In the genomic region with DNA sequence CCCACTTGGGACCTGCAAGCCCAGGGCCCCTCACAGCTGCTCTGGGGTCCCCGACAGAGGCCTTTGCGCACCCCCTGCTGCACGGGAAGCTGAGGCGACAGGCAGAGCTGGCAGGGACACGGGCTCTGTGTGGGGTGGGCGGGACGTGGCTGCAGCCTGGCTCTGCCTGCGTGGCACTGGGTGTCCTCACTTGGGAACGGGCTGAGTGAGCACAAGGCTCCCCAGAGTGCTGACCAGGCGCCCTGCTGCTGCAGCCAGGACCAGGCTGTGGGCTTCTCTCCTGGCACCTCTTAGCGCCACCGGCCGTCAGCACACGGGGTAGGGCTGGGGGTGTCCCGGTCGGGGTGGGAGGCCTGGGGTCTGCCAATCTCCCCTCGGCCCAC, we compare ENCODE assay signal across 1 cellular context.
TF ChIP-seq lines count a peak whose summit lies in the region.

No MANE protein-coding gene starts in this region.

TF ChIP-seq in HepG2, 621 proteins besides CTCF, POLR2A, EP300 and RAD21:
- TF ChIP-seq, protein P1, sequence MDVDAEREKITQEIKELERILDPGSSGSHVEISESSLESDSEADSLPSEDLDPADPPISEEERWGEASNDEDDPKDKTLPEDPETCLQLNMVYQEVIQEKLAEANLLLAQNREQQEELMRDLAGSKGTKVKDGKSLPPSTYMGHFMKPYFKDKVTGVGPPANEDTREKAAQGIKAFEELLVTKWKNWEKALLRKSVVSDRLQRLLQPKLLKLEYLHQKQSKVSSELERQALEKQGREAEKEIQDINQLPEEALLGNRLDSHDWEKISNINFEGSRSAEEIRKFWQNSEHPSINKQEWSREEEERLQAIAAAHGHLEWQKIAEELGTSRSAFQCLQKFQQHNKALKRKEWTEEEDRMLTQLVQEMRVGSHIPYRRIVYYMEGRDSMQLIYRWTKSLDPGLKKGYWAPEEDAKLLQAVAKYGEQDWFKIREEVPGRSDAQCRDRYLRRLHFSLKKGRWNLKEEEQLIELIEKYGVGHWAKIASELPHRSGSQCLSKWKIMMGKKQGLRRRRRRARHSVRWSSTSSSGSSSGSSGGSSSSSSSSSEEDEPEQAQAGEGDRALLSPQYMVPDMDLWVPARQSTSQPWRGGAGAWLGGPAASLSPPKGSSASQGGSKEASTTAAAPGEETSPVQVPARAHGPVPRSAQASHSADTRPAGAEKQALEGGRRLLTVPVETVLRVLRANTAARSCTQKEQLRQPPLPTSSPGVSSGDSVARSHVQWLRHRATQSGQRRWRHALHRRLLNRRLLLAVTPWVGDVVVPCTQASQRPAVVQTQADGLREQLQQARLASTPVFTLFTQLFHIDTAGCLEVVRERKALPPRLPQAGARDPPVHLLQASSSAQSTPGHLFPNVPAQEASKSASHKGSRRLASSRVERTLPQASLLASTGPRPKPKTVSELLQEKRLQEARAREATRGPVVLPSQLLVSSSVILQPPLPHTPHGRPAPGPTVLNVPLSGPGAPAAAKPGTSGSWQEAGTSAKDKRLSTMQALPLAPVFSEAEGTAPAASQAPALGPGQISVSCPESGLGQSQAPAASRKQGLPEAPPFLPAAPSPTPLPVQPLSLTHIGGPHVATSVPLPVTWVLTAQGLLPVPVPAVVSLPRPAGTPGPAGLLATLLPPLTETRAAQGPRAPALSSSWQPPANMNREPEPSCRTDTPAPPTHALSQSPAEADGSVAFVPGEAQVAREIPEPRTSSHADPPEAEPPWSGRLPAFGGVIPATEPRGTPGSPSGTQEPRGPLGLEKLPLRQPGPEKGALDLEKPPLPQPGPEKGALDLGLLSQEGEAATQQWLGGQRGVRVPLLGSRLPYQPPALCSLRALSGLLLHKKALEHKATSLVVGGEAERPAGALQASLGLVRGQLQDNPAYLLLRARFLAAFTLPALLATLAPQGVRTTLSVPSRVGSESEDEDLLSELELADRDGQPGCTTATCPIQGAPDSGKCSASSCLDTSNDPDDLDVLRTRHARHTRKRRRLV (CRISPR knock-in tag; IDR thresholded peaks at IDR 0.05) = 0 out of 2 replicates have a peak, but pooled peaks have one; percentile 20
- TF ChIP-seq NR3C1 (CRISPR knock-in tag; IDR thresholded peaks at IDR 0.05) = no peak
- no peak for TF ChIP-seq ETV6 (CRISPR knock-in tag; conservative IDR thresholded peaks at IDR 0.05)
- 0 out of 4 replicates have a peak, but pooled peaks of 1 of the 2 experiments have one; percentile 3 for TF ChIP-seq MAFK (conservative IDR thresholded peaks at IDR 0.05 in 1 of 2, IDR thresholded peaks at IDR 0.05 in 1 of 2; ENCODE audit: low read length in 2 of 2)
- TF ChIP-seq POGZ (CRISPR knock-in tag; IDR thresholded peaks at IDR 0.05) = 0 out of 2 replicates have a peak, but pooled peaks have one; percentile 11
- 0 out of 2 replicates have a peak, but pooled peaks have one; percentile 2 for TF ChIP-seq ZNF792 (CRISPR knock-in tag; IDR thresholded peaks at IDR 0.05)
- TF ChIP-seq HES4 (CRISPR knock-in tag; IDR thresholded peaks at IDR 0.05; ENCODE audit: borderline replicate concordance) = 0 out of 2 replicates have a peak, but pooled peaks have one; percentile 46
- TF ChIP-seq, protein P2, sequence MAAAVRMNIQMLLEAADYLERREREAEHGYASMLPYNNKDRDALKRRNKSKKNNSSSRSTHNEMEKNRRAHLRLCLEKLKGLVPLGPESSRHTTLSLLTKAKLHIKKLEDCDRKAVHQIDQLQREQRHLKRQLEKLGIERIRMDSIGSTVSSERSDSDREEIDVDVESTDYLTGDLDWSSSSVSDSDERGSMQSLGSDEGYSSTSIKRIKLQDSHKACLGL (CRISPR knock-in tag; IDR thresholded peaks at IDR 0.05) = 0 out of 2 replicates have a peak, but pooled peaks have one; percentile 13
- TF ChIP-seq SP2 (CRISPR knock-in tag; IDR thresholded peaks at IDR 0.05) = peak; percentile 44; the same call in 1 of the 2 replicates
- TF ChIP-seq FOXJ3 (CRISPR knock-in tag; IDR thresholded peaks at IDR 0.05; ENCODE audit: borderline replicate concordance) = no peak
- TF ChIP-seq, protein P3, sequence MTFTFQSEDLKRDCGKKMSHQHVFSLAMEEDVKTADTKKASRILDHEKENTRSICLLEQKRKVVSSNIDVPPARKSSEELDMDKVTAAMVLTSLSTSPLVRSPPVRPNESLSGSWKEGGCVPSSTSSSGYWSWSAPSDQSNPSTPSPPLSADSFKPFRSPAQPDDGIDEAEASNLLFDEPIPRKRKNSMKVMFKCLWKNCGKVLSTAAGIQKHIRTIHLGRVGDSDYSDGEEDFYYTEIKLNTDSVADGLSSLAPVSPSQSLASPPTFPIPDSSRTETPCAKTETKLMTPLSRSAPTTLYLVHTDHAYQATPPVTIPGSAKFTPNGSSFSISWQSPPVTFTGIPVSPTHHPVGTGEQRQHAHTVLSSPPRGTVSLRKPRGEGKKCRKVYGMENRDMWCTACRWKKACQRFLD (CRISPR knock-in tag; IDR thresholded peaks at IDR 0.05; ENCODE audit: borderline replicate concordance) = peak; percentile 12; the same call in 1 of the 2 replicates
- no peak for TF ChIP-seq ZNF230 (CRISPR knock-in tag; IDR thresholded peaks at IDR 0.05)
- no peak for TF ChIP-seq KAT8 (CRISPR knock-in tag; IDR thresholded peaks at IDR 0.05)
TF ChIP-seq in HepG2: peak in this region for 8.
